ENCODE assay signal across 22 cellular contexts in the genomic region with DNA sequence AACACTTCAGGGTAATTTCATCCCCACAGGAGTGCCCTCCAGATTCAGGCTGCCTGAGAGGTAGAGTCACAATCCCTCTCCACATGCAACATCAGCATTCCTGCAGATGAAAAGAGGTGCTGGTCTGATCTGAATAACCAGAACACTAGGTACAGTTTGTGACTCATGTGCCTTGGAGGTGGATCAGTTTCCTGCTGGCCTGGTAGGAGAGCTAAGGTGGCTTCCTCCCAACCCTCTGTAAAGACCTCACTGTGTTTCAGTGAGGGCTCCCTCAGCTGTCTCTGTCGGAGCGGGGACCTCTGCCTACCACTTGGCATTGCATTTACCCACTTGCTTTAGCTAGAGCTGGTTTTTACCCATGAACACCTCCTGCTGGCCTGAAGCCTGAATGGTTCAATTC. TPM values are rescaled to one million over a fixed set of nuclear protein-coding genes. Genes with fewer than 3 reads are reported as not detected.
DNase-seq lines count a peak whose midpoint lies in the region; ATAC-seq and TF ChIP-seq lines count a peak whose summit lies in the region.
"Had no signal": no experiment of that assay in that cellular context is flagged by ENCODE, and none has a peak within 500 bp of the region (broad histone marks: within the 10 kb centered on the region; RNA-seq: fewer than 3 reads in every experiment).

No MANE protein-coding gene starts in this region.

- dilution Hi-C loops in mammary epithelial cell (cut with HindIII; ENCODE audit: low sequenced_read_pairs), result no loop called here

- no peaks in the 10 kb centered on the region for H4K20me1 ChIP-seq in BLaER1 treated with 17β-estradiol and CSF1 and Interleukin-3, amounts not matched to agents 10 nM and 100 nM
- no peaks in the 10 kb centered on the region for H4K20me1 ChIP-seq in mammary epithelial cell (ENCODE audit: insufficient read depth, low read length)

- H3K27me3 ChIP-seq in BLaER1 treated with 17β-estradiol and CSF1 and Interleukin-3, amounts not matched to agents 10 nM and 100 nM, result no peaks in the 10 kb centered on the region
- H3K27me3 ChIP-seq in mammary epithelial cell (ENCODE audit: insufficient read depth, low read length), result no peaks in the 10 kb centered on the region
- no peaks in the 10 kb centered on the region for H3K27me3 ChIP-seq in mesendoderm (ENCODE audit: insufficient read depth, low read length, poor library complexity)

- H3K4me2 ChIP-seq in BLaER1 treated with 17β-estradiol and CSF1 and Interleukin-3, amounts not matched to agents 10 nM and 100 nM, result peak overlapping the region in 9 of 11 experiments; percentile 13 to 77 (median 62); a peak in 17 of 22 replicates
- H3K4me2 ChIP-seq in mammary epithelial cell (ENCODE audit: insufficient read depth, low read depth, low read length), result peak overlapping the region; percentile 25
- H3K4me2 ChIP-seq in mesendoderm (ENCODE audit: low read length), result no peak overlapping the region
- H3K4me2 ChIP-seq: PC-9 had no signal

- no peaks in the 10 kb centered on the region for H3K36me3 ChIP-seq in BLaER1 treated with 17β-estradiol and CSF1 and Interleukin-3, amounts not matched to agents 10 nM and 100 nM
- H3K36me3 ChIP-seq in KOPT-K1 (ENCODE audit: insufficient read depth, low read length), result no peaks in the 10 kb centered on the region
- no peaks in the 10 kb centered on the region for H3K36me3 ChIP-seq in mammary epithelial cell (ENCODE audit: insufficient read depth, low read length)
- H3K36me3 ChIP-seq in mesendoderm (ENCODE audit: control insufficient read depth, insufficient read depth, low read length), result no peaks in the 10 kb centered on the region

- no peak overlapping the region for H2BK5ac ChIP-seq in mesendoderm (ENCODE audit: low read length)

- no peak overlapping the region for H4K5ac ChIP-seq in mesendoderm (ENCODE audit: low read length)

- H3K9me3 ChIP-seq in BLaER1 treated with 17β-estradiol and CSF1 and Interleukin-3, amounts not matched to agents 10 nM and 100 nM (replicated peaks in 1 of 11), result peaks cover 0 to 8% (median 6%) of the 10 kb centered on the region in 11 experiments; a peak in 5 of 22 replicates
- H3K9me3 ChIP-seq in KOPT-K1 (ENCODE audit: insufficient read depth, low read length, poor library complexity, severe bottlenecking) (no peaks in the 10 kb centered on the region), mammary epithelial cell (replicated peaks; ENCODE audit: insufficient read depth, low read length) (no peaks in the 10 kb centered on the region)

- H3K9ac ChIP-seq in BLaER1 treated with 17β-estradiol and CSF1 and Interleukin-3, amounts not matched to agents 10 nM and 100 nM, result no peak overlapping the region
- H3K9ac ChIP-seq in mammary epithelial cell (ENCODE audit: insufficient read depth, low read length) (no peak overlapping the region), mesendoderm (ENCODE audit: low read length) (no peak overlapping the region)

- H3K27ac ChIP-seq in BLaER1 treated with 17β-estradiol and CSF1 and Interleukin-3, amounts not matched to agents 10 nM and 100 nM, result no peak overlapping the region; a peak in 1 of 22 replicates
- H3K27ac ChIP-seq in KOPT-K1 (ENCODE audit: low read depth, low read length, poor library complexity, severe bottlenecking) (peak overlapping the region; percentile 62), mammary epithelial cell (ENCODE audit: insufficient read depth, low read depth, low read length) (no peak overlapping the region), mesendoderm (ENCODE audit: low read depth, low read length) (no peak overlapping the region)
- H3K27ac ChIP-seq: PC-9, SK-N-MC had no signal

- no peak overlapping the region for H2AK5ac ChIP-seq in mesendoderm (ENCODE audit: low read length)

- no peak overlapping the region for H4K8ac ChIP-seq in mesendoderm (ENCODE audit: low read depth, low read length)

- peaks cover 0 to 29% (median 25%) of the 10 kb centered on the region in 10 experiments; a peak in 16 of 20 replicates for H3K4me1 ChIP-seq in BLaER1 treated with 17β-estradiol and CSF1 and Interleukin-3, amounts not matched to agents 10 nM and 100 nM
- peaks cover 13% of the 10 kb centered on the region for H3K4me1 ChIP-seq in mammary epithelial cell (ENCODE audit: insufficient read depth, low read length)
- H3K4me1 ChIP-seq in mesendoderm (ENCODE audit: control insufficient read depth, low read depth, low read length), result no peaks in the 10 kb centered on the region

- CTCF ChIA-PET in mammary epithelial cell (lab: Charles Lee; ENCODE audit: low non-redundant PET), result no interaction called here

- H2AFZ ChIP-seq in mammary epithelial cell (ENCODE audit: low read depth, low read length), result peak overlapping the region; percentile 85
- H2AFZ ChIP-seq: PC-9 had no signal

- TF ChIP-seq CTCF in mammary epithelial cell (conservative IDR thresholded peaks at IDR 0.05 in 1 of 2, IDR thresholded peaks at IDR 0.05 in 1 of 2; ENCODE audit: extremely low read depth in 1 of 2, insufficient read depth in 1 of 2, low read depth in 1 of 2, low read length in 2 of 2), result no peak

- no peak overlapping the region for H3K4me3 ChIP-seq in BLaER1 treated with 17β-estradiol and CSF1 and Interleukin-3, amounts not matched to agents 10 nM and 100 nM
- H3K4me3 ChIP-seq in mammary epithelial cell (replicated peaks in 1 of 3; ENCODE audit: insufficient read depth in 1 of 3, low read depth in 2 of 3, low read length in 3 of 3) (no peak overlapping the region), mesendoderm (ENCODE audit: low read length) (no peak overlapping the region)
- H3K4me3 ChIP-seq: PC-9, SK-N-MC had no signal

- no peak overlapping the region for H2BK120ac ChIP-seq in mesendoderm (ENCODE audit: low read depth, low read length)

- no TSS peak for BruUV-seq in mammary epithelial cell (replicated peaks; lab: Mats Ljungman, UMichigan)

- no peak overlapping the region for H3K23ac ChIP-seq in mesendoderm (ENCODE audit: low read length)

- H3K79me2 ChIP-seq in mammary epithelial cell (ENCODE audit: insufficient read depth, low read length) (no peaks in the 10 kb centered on the region), mesendoderm (ENCODE audit: control insufficient read depth, insufficient read depth, low read length) (no peaks in the 10 kb centered on the region)

- H3K18ac ChIP-seq in mesendoderm (ENCODE audit: low read length), result no peak overlapping the region

- in situ Hi-C loops in mammary epithelial cell (cut with MboI; ENCODE audit: low sequenced_read_pairs in 2 of 2), result no loop called here

- no peak overlapping the region for H2BK15ac ChIP-seq in mesendoderm (replicated peaks; ENCODE audit: low read depth)

- H3K79me1 ChIP-seq in mesendoderm (ENCODE audit: low read length), result no peaks in the 10 kb centered on the region

- DNase-seq in mammary epithelial cell (peak; percentile 69), mesendoderm (peak; percentile 10), middle frontal gyrus (ENCODE audit: extremely low spot score, low spot score) (no peak), NCI-H526 (lab: John Stamatoyannopoulos, UW) (no peak)
- DNase-seq in activated CD8-positive, alpha-beta memory T cell treated with anti-CD3 and anti-CD28 coated beads, Interleukin-2, amount 50 U/mL, for 48 hours, result no peak
- DNase-seq: DMS 273 treated with DMSO at 0.1 percent for 48 hours, HFFc6, Kasumi-1, MV-4-11, NCI-H1417 treated with DMSO at 0.1 percent for 48 hours, NCI-H2029, NCI-H2171 treated with DMSO at 0.1 percent for 48 hours, NCI-H446 treated with DMSO at 0.1 percent for 48 hours, NCI-H748 treated with DMSO at 0.1 percent for 48 hours, PC-9 had no signal

- intact Hi-C loops in mammary epithelial cell (cut with micrococcal nuclease), result loop anchor here (10.0 kb wide), 1 partner anchor 82 kb away; no protein-coding TSS in a partner anchor

- no peak for ATAC-seq in HG02798 (IDR thresholded peaks at IDR 0.05; ENCODE audit: poor library complexity, unreplicated experiment)

- 70% methylated on average over 2 of the region's 2 CpGs for WGBS in mammary epithelial cell (ENCODE audit: low coverage, missing lambda C conversion rate)
- no CpG with 5 or more reads among the region's 2 CpGs for WGBS in mesendoderm (ENCODE audit: extremely low coverage, insufficient coverage, low lambda C conversion rate)

- no peak overlapping the region for H3K56ac ChIP-seq in mesendoderm (ENCODE audit: low read length)

- H3K4ac ChIP-seq in mesendoderm (ENCODE audit: low read depth, low read length), result no peak overlapping the region

RNA-seq across cellular contexts. Expression of a gene that starts 7.6 kb away (rescaled TPM):
- not detected for total RNA-seq in mammary epithelial cell
- not detected for polyA plus RNA-seq in mammary epithelial cell
- not detected for polyA minus RNA-seq in mammary epithelial cell
- not detected for polyA plus RNA-seq in mesendoderm (2013, experiment 1 of 2)
- not detected for polyA plus RNA-seq in mesendoderm (2013, experiment 2 of 2)
- total RNA-seq: A172, Daoy, HFFc6, PC-9 had no signal
- polyA plus RNA-seq: BJ had no signal

RNA-seq across cellular contexts. Expression of a gene that starts 42.0 kb away (rescaled TPM):
- not detected for total RNA-seq in mammary epithelial cell
- not detected for polyA plus RNA-seq in mammary epithelial cell
- not detected for polyA minus RNA-seq in mammary epithelial cell
- polyA plus RNA-seq in mesendoderm (2013, experiment 1 of 2), result not detected
- not detected for polyA plus RNA-seq in mesendoderm (2013, experiment 2 of 2)
- total RNA-seq: A172, Daoy, HFFc6, PC-9 had no signal
- polyA plus RNA-seq: BJ had no signal

RNA-seq across cellular contexts. Expression of a gene that starts 43.0 kb away (rescaled TPM):
- not detected for total RNA-seq in mammary epithelial cell
- not detected for polyA plus RNA-seq in mammary epithelial cell
- not detected for polyA minus RNA-seq in mammary epithelial cell
- not detected for polyA plus RNA-seq in mesendoderm (2013, experiment 1 of 2)
- not detected for polyA plus RNA-seq in mesendoderm (2013, experiment 2 of 2)
- total RNA-seq: A172, Daoy, HFFc6, PC-9 had no signal
- polyA plus RNA-seq: BJ had no signal

Comparison
In these comparisons a context has a peak if more than half of its experiments do, and no peak if none do; other contexts are left out.
1. DNase-seq: peak in mammary epithelial cell (single experiment) and mesendoderm (single experiment); none in middle frontal gyrus (single experiment), NCI-H526 (0 of 2) and activated CD8-positive, alpha-beta memory T cell treated with anti-CD3 and anti-CD28 coated beads, Interleukin-2, amount 50 U/mL, for 48 hours (single experiment).